Comparison of ENCODE assay signal across 26 cellular contexts in the genomic region with DNA sequence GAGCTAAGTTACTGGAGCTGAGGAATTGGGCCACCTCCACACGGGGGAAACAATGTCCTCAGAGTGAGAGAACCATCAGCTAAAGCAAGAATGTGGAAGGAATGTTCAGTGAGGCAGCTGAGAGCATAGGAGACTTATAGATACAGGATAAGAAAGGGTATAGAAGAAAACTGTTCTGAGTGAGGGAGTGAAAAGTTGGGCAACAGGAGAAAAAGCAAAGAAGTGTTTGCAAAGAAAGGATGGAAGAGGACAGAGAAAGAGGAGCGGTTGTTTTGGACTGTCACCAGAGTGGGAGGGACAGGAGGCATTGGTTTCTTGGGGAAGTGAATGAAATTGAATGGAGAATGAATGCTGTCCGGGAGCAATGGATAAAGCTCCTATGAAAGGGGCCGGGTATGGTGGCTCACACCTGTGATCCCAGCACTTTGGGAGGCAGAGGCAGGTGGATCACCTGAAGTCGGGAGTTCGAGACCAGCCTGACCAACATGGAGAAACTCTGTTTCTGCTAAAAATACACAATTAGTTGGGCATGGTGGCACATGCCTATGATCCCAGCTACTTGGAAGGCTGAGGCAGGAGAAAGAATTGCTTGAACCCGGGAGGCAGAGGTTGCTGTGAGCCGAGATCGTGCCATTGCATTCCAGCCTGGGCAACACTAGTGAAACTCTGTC.
"Had no signal": no experiment of that assay in that cellular context is flagged by ENCODE, and none has a peak within 500 bp of the region (broad histone marks: within the 10 kb centered on the region; RNA-seq: fewer than 3 reads in every experiment).

No MANE protein-coding gene starts in this region.

- H3K27me3 ChIP-seq: brain microvascular endothelial cell, dorsolateral prefrontal cortex, esophagus muscularis mucosa, foreskin keratinocyte, gastrocnemius medialis had no signal

- H3K4me1 Mint-ChIP-seq: activated CD4-positive, alpha-beta T cell treated with anti-CD3 and anti-CD28 coated beads, Interleukin-2, amount 10 ng/mL, durations not matched to agents 7 days and 5 days; activated T-helper 17 cell treated with anti-CD3 and anti-CD28 coated beads, Interleukin-2, amount 50 U/mL, for 72 hours; central memory CD8-positive, alpha-beta T cell had no signal

- H3K27ac Mint-ChIP-seq: activated CD4-positive, alpha-beta T cell treated with anti-CD3 and anti-CD28 coated beads, Interleukin-2, amount 10 ng/mL, durations not matched to agents 7 days and 5 days; activated CD8-positive, alpha-beta T cell treated with anti-CD3 and anti-CD28 coated beads for 36 hours; activated naive CD8-positive, alpha-beta T cell; activated T-helper 17 cell treated with anti-CD3 and anti-CD28 coated beads, Interleukin-2, amount 50 U/mL, for 72 hours; effector memory CD8-positive, alpha-beta T cell had no signal

- H3K27me3 Mint-ChIP-seq: activated CD4-positive, alpha-beta T cell treated with anti-CD3 and anti-CD28 coated beads, Interleukin-2, amount 10 ng/mL, durations not matched to agents 7 days and 5 days; activated naive CD8-positive, alpha-beta T cell; dendritic cell treated with granulocyte-macrophage colony-stimulating factor and Interleukin-4, amounts not matched to agents 40 ng/mL and 50 ng/mL, for 4 days had no signal

- H3K9me3 Mint-ChIP-seq: activated CD4-positive, alpha-beta T cell treated with anti-CD3 and anti-CD28 coated beads, Interleukin-2, amount 10 ng/mL, durations not matched to agents 7 days and 5 days; activated CD8-positive, alpha-beta T cell treated with anti-CD3 and anti-CD28 coated beads for 36 hours; activated T-cell treated with anti-CD3 and anti-CD28 coated beads, Interleukin-2, amount 50 U/mL, for 4 hours; activated T-helper 17 cell treated with anti-CD3 and anti-CD28 coated beads, Interleukin-2, amount 50 U/mL, for 72 hours; central memory CD8-positive, alpha-beta T cell; dendritic cell treated with granulocyte-macrophage colony-stimulating factor and Interleukin-4, amounts not matched to agents 40 ng/mL and 50 ng/mL, for 4 days; effector memory CD8-positive, alpha-beta T cell had no signal

- DNase-seq: activated CD4-positive, alpha-beta T cell treated with anti-CD3 and anti-CD28 coated beads for 1 hour; activated CD4-positive, alpha-beta T cell treated with anti-CD3 and anti-CD28 coated beads for 4 hours; activated CD4-positive, alpha-beta T cell treated with anti-CD3 and anti-CD28 coated beads, Interleukin-2, amount 10 ng/mL, durations not matched to agents 7 days and 5 days; activated CD4-positive, alpha-beta T cell treated with anti-CD3 and anti-CD28 coated beads, Interleukin-2, amount 50 U/mL, for 4 hours; activated CD8-positive, alpha-beta memory T cell treated with anti-CD3 and anti-CD28 coated beads for 24 hours; activated CD8-positive, alpha-beta T cell treated with anti-CD3 and anti-CD28 coated beads for 36 hours; activated effector memory CD4-positive, alpha-beta T cell treated with Interleukin-2 at 50 U/mL for 16 hours; activated gamma-delta T cell treated with Interleukin-2 at 50 U/mL for 16 hours; activated naive CD4-positive, alpha-beta T cell treated with anti-CD3 and anti-CD28 coated beads, Interleukin-2, amount 50 U/mL, for 16 hours; activated naive CD4-positive, alpha-beta T cell treated with Interleukin-2 at 50 U/mL for 16 hours; activated T-cell treated with anti-CD3 and anti-CD28 coated beads, Interleukin-2, amount 50 U/mL, for 4 hours; amniotic stem cell; anterior cingulate cortex; brain microvascular endothelial cell; dorsolateral prefrontal cortex; effector memory CD8-positive, alpha-beta T cell; foreskin keratinocyte; gastrocnemius medialis; T-helper 2 cell had no signal

- H3K27ac ChIP-seq: brain microvascular endothelial cell, coronary artery, dorsolateral prefrontal cortex, esophagus muscularis mucosa, foreskin keratinocyte, gastrocnemius medialis had no signal

- H3K4me3 Mint-ChIP-seq: activated CD4-positive, alpha-beta T cell treated with anti-CD3 and anti-CD28 coated beads, Interleukin-2, amount 10 ng/mL, durations not matched to agents 7 days and 5 days; activated CD8-positive, alpha-beta T cell treated with anti-CD3 and anti-CD28 coated beads for 36 hours; activated naive CD8-positive, alpha-beta T cell; activated T-cell treated with anti-CD3 and anti-CD28 coated beads, Interleukin-2, amount 50 U/mL, for 4 hours; activated T-helper 17 cell treated with anti-CD3 and anti-CD28 coated beads, Interleukin-2, amount 50 U/mL, for 72 hours; central memory CD8-positive, alpha-beta T cell; dendritic cell treated with granulocyte-macrophage colony-stimulating factor and Interleukin-4, amounts not matched to agents 40 ng/mL and 50 ng/mL, for 4 days; effector memory CD8-positive, alpha-beta T cell had no signal

- H3K36me3 ChIP-seq: brain microvascular endothelial cell, esophagus muscularis mucosa, gastrocnemius medialis had no signal

- H3K9me3 ChIP-seq: esophagus muscularis mucosa, gastrocnemius medialis had no signal

- H3K4me3 ChIP-seq: coronary artery, dorsolateral prefrontal cortex, esophagus muscularis mucosa, gastrocnemius medialis had no signal

- ATAC-seq: activated CD8-positive, alpha-beta T cell treated with anti-CD3 and anti-CD28 coated beads for 36 hours; activated T-cell treated with anti-CD3 and anti-CD28 coated beads, Interleukin-2, amount 50 U/mL, for 4 hours; activated T-helper 17 cell treated with anti-CD3 and anti-CD28 coated beads, Interleukin-2, amount 50 U/mL, for 72 hours; effector memory CD8-positive, alpha-beta T cell; foreskin keratinocyte; gastrocnemius medialis had no signal

- FAIRE-seq: astrocyte had no signal

- H3K36me3 Mint-ChIP-seq: activated naive CD8-positive, alpha-beta T cell had no signal

- H3K4me1 ChIP-seq: foreskin keratinocyte, gastrocnemius medialis had no signal
